Comparison of ENCODE assay signal across 8 cellular contexts in the genomic region with DNA sequence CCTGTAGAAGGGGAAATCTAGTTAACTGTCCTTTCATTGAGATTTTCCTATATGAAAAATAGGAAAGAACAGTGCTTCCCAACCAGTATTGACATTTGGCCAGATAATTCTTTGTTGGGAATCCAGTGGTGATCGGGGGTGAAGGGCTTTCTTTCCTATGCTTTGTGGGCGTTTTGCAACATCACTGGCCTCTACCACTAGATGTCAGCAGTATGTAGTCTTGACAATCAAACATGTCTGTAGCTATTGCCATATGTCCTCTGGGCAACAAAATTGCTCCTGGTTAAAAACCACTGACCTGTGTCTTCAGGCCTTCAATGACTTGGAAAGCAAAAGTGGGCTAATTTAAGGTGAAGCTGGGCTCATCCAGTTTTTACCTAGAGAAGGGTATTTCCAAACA.
DNase-seq lines count a peak whose midpoint lies in the region; ATAC-seq and TF ChIP-seq lines count a peak whose summit lies in the region.
"Had no signal": no experiment of that assay in that cellular context is flagged by ENCODE, and none has a peak within 500 bp of the region (broad histone marks: within the 10 kb centered on the region; RNA-seq: fewer than 3 reads in every experiment).

No MANE protein-coding gene starts in this region.

- intact Hi-C loops in naive thymus-derived CD4-positive, alpha-beta T cell (cut with micrococcal nuclease) = no loop called here

- H3K9me2 ChIP-seq in Karpas-422 (replicated peaks; ENCODE audit: insufficient read depth, low read length) = no peaks in the 10 kb centered on the region

- H3K27ac ChIP-seq in Karpas-422 (ENCODE audit: low read length) (no peak overlapping the region), neural progenitor cell (no peak overlapping the region)
- no peak overlapping the region for H3K27ac ChIP-seq in naive thymus-derived CD4-positive, alpha-beta T cell (ENCODE audit: low read depth, low read length)

- H4K20me1 ChIP-seq in Karpas-422 (ENCODE audit: insufficient read depth, low read depth, low read length) (no peaks in the 10 kb centered on the region), neural progenitor cell (ENCODE audit: low read depth) (no peaks in the 10 kb centered on the region)

- CTCF ChIA-PET in naive thymus-derived CD4-positive, alpha-beta T cell (lab: Charles Lee) = interaction anchor here (0.7 kb wide), 1 partner anchor 174 kb away, joined by 3 read pairs; no protein-coding TSS in a partner anchor

- no peak overlapping the region for H3K4me3 ChIP-seq in Karpas-422 (ENCODE audit: low read length)
- no peak overlapping the region for H3K4me3 ChIP-seq in astrocyte of the spinal cord (ENCODE audit: low read depth, low read length)
- no peak overlapping the region for H3K4me3 ChIP-seq in neural progenitor cell
- no peak overlapping the region for H3K4me3 ChIP-seq in naive thymus-derived CD4-positive, alpha-beta T cell (ENCODE audit: low read length)

- H3K27me3 ChIP-seq in Karpas-422 (ENCODE audit: low read length) = no peaks in the 10 kb centered on the region
- H3K27me3 ChIP-seq in neural progenitor cell = no peaks in the 10 kb centered on the region
- H3K27me3 ChIP-seq in naive thymus-derived CD4-positive, alpha-beta T cell (ENCODE audit: control insufficient read depth in 2 of 2, insufficient read depth in 2 of 2, low read length in 2 of 2) = no peaks in the 10 kb centered on the region

- H3K79me2 ChIP-seq in Karpas-422 (ENCODE audit: low read length) (no peaks in the 10 kb centered on the region), neural progenitor cell (ENCODE audit: low read depth) (no peaks in the 10 kb centered on the region)

- peak; percentile 61 for TF ChIP-seq CTCF in GM13977 (IDR thresholded peaks at IDR 0.05; ENCODE audit: extremely low read depth, insufficient read depth, missing control alignments)
- TF ChIP-seq CTCF in astrocyte of the spinal cord (IDR thresholded peaks at IDR 0.05; ENCODE audit: low read depth, low read length) = peak; percentile 13
- peak; percentile 48 for TF ChIP-seq CTCF in neural progenitor cell (IDR thresholded peaks at IDR 0.05)

- ATAC-seq in naive thymus-derived CD4-positive, alpha-beta T cell = no peak
- ATAC-seq in HG03095 (IDR thresholded peaks at IDR 0.05; ENCODE audit: unreplicated experiment) = no peak

- no peaks in the 10 kb centered on the region for H3K36me3 ChIP-seq in Karpas-422 (ENCODE audit: insufficient read depth, low read length)
- H3K36me3 ChIP-seq in neural progenitor cell = no peaks in the 10 kb centered on the region
- H3K36me3 ChIP-seq in naive thymus-derived CD4-positive, alpha-beta T cell (ENCODE audit: control insufficient read depth in 2 of 3, insufficient read depth in 3 of 3, low read length in 3 of 3) = no peaks in the 10 kb centered on the region

- DNase-seq in GM13977 (ENCODE audit: low spot score) (peak; percentile 20), Karpas-422 (peak; percentile 65), astrocyte of the spinal cord (ENCODE audit: low read depth, low spot score) (no peak), neural progenitor cell (ENCODE audit: low spot score) (peak; percentile 40), COR-L47 (lab: John Stamatoyannopoulos, UW) (no peak)
- no peak for DNase-seq in naive thymus-derived CD4-positive, alpha-beta T cell
- DNase-seq: activated T-cell treated with anti-CD3 and anti-CD28 coated beads, Interleukin-2, amount 50 U/mL, for 24 hours had no signal

- H3K9ac ChIP-seq in Karpas-422 (ENCODE audit: low read length) (no peak overlapping the region), neural progenitor cell (no peak overlapping the region)

- H3K36me3 Mint-ChIP-seq in neural progenitor cell = no peaks in the 10 kb centered on the region
- no peaks in the 10 kb centered on the region for H3K36me3 Mint-ChIP-seq in naive thymus-derived CD4-positive, alpha-beta T cell

- H3K4me2 ChIP-seq in Karpas-422 (ENCODE audit: low read depth, low read length, poor library complexity, severe bottlenecking) (no peak overlapping the region), neural progenitor cell (no peak overlapping the region)

- H3K4me1 ChIP-seq in Karpas-422 (ENCODE audit: low read length) (no peaks in the 10 kb centered on the region), neural progenitor cell (no peaks in the 10 kb centered on the region)
- H3K4me1 ChIP-seq in naive thymus-derived CD4-positive, alpha-beta T cell (ENCODE audit: control insufficient read depth in 2 of 2, insufficient read depth in 2 of 2, low read length in 2 of 2) = no peaks in the 10 kb centered on the region

- no peaks in the 10 kb centered on the region for H3F3A ChIP-seq in neural progenitor cell (ENCODE audit: low read depth)

- no peak overlapping the region for H2AFZ ChIP-seq in Karpas-422 (ENCODE audit: low read length)
- H2AFZ ChIP-seq in neural progenitor cell (replicated peaks) = no peak overlapping the region

- H3K9me3 Mint-ChIP-seq in neural progenitor cell = peaks cover 8% of the 10 kb centered on the region
- H3K9me3 Mint-ChIP-seq in naive thymus-derived CD4-positive, alpha-beta T cell = peaks cover 0 to 7% (median 4%) of the 10 kb centered on the region in 11 donors

- no peaks in the 10 kb centered on the region for H3K27me3 Mint-ChIP-seq in neural progenitor cell (ENCODE audit: insufficient read depth, low read depth)
- H3K27me3 Mint-ChIP-seq in naive thymus-derived CD4-positive, alpha-beta T cell = no peaks in the 10 kb centered on the region
- H3K27me3 Mint-ChIP-seq: activated T-cell treated with anti-CD3 and anti-CD28 coated beads, Interleukin-2, amount 50 U/mL, for 24 hours had no signal

- H3K4me3 Mint-ChIP-seq in neural progenitor cell = no peak overlapping the region
- no peak overlapping the region for H3K4me3 Mint-ChIP-seq in naive thymus-derived CD4-positive, alpha-beta T cell
- H3K4me3 Mint-ChIP-seq: activated T-cell treated with anti-CD3 and anti-CD28 coated beads, Interleukin-2, amount 50 U/mL, for 24 hours had no signal

- POLR2A ChIA-PET in naive thymus-derived CD4-positive, alpha-beta T cell (lab: Charles Lee) = no interaction called here

- no peaks in the 10 kb centered on the region for H3K4me1 Mint-ChIP-seq in neural progenitor cell
- no peaks in the 10 kb centered on the region for H3K4me1 Mint-ChIP-seq in naive thymus-derived CD4-positive, alpha-beta T cell

- in situ Hi-C loops in GM13977 (cut with MboI; ENCODE audit: low pct_unique_long_range_greater_than_20kb, low sequenced_read_pairs, unreplicated experiment) = no loop called here
- in situ Hi-C loops in astrocyte of the spinal cord (cut with HindIII; ENCODE audit: low sequenced_read_pairs) = no loop called here

- H3K27ac Mint-ChIP-seq in neural progenitor cell = no peak overlapping the region
- no peak overlapping the region for H3K27ac Mint-ChIP-seq in naive thymus-derived CD4-positive, alpha-beta T cell
- H3K27ac Mint-ChIP-seq: activated T-cell treated with anti-CD3 and anti-CD28 coated beads, Interleukin-2, amount 50 U/mL, for 24 hours had no signal

- peaks cover 4% of the 10 kb centered on the region; the same call in 1 of the 2 replicates for H3K9me3 ChIP-seq in Karpas-422 (ENCODE audit: low read length)
- H3K9me3 ChIP-seq in neural progenitor cell (ENCODE audit: low read depth) = peaks cover 7% of the 10 kb centered on the region
- no peaks in the 10 kb centered on the region for H3K9me3 ChIP-seq in naive thymus-derived CD4-positive, alpha-beta T cell (ENCODE audit: control insufficient read depth in 2 of 3, low read length in 3 of 3)

Comparison
In these comparisons a context has a peak if more than half of its experiments do, and no peak if none do; other contexts are left out.
1. DNase-seq: peak in GM13977 (single experiment), Karpas-422 (single experiment) and neural progenitor cell (single experiment); none in astrocyte of the spinal cord (single experiment), naive thymus-derived CD4-positive, alpha-beta T cell (0 of 9) and COR-L47 (single experiment).
2. Peak in every context shown above with its lines, with median percentiles within 50 percentile points of each other: CTCF ChIP-seq.